10 cellular contexts compared by ENCODE assay signal in genomic region chr10:22651276-22651980, GRCh38.
DNase-seq lines count a peak whose midpoint lies in the region; ATAC-seq and TF ChIP-seq lines count a peak whose summit lies in the region.
"Had no signal": no experiment of that assay in that cellular context is flagged by ENCODE, and none has a peak within 500 bp of the region (broad histone marks: within the 10 kb centered on the region; RNA-seq: fewer than 3 reads in every experiment).

No MANE protein-coding gene starts in this region.

- H3K27me3 ChIP-seq in spleen (replicated peaks in 1 of 7) = no peaks in the 10 kb centered on the region
- H3K27me3 ChIP-seq: hepatocyte, MG63 had no signal

- H3K4me3 Mint-ChIP-seq in activated naive CD4-positive, alpha-beta T cell treated with anti-CD3 and anti-CD28 coated beads, Interleukin-2, amount 50 U/mL, for 24 hours = peak overlapping the region; percentile 72

- peaks cover 100% of the 10 kb centered on the region for H3K4me1 Mint-ChIP-seq in activated naive CD4-positive, alpha-beta T cell treated with anti-CD3 and anti-CD28 coated beads, Interleukin-2, amount 50 U/mL, for 24 hours

- peaks cover 12% of the 10 kb centered on the region for H3K36me3 Mint-ChIP-seq in activated naive CD4-positive, alpha-beta T cell treated with anti-CD3 and anti-CD28 coated beads, Interleukin-2, amount 50 U/mL, for 24 hours

- H3K9me3 Mint-ChIP-seq in activated naive CD4-positive, alpha-beta T cell treated with anti-CD3 and anti-CD28 coated beads, Interleukin-2, amount 50 U/mL, for 24 hours = no peaks in the 10 kb centered on the region

- peak overlapping the region in 1 of 8 donors; percentile 20 for H3K4me3 ChIP-seq in spleen
- H3K4me3 ChIP-seq: hepatocyte, MG63 had no signal

- ATAC-seq in GM18511 (IDR thresholded peaks at IDR 0.05; ENCODE audit: unreplicated experiment) (peak; percentile 62), HG02763 (IDR thresholded peaks at IDR 0.05; ENCODE audit: unreplicated experiment) (peak; percentile 39)

- H3K9me3 ChIP-seq in spleen = no peaks in the 10 kb centered on the region
- H3K9me3 ChIP-seq: MG63 had no signal

- intact Hi-C loops in spleen (cut with DNase I; ENCODE audit: low total_unique reads) = no loop called here

- TF ChIP-seq POLR2A in spleen (IDR thresholded peaks at IDR 0.05) = no peak

- H3K4me1 ChIP-seq in spleen = peaks cover 88 to 100% (median 100%) of the 10 kb centered on the region in 6 donors

- DNase-seq in spleen = peak; percentile 87
- DNase-seq in ecto neural progenitor cell (ENCODE audit: low spot score) = no peak
- no peak for DNase-seq in G401 (ENCODE audit: low spot score)
- no peak for DNase-seq in SIG-M5 (lab: John Stamatoyannopoulos, UW)
- no peak for DNase-seq in HK-2 (ENCODE audit: unreplicated experiment)
- DNase-seq: MG63 had no signal

- in situ Hi-C loops in G401 (cut with HindIII; ENCODE audit: low sequenced_read_pairs) = no loop called here

- WGBS in spleen, 5 donors = 47 to 60% (median 54%) methylated on average over 12 of the region's 12 CpGs

- H3K27ac Mint-ChIP-seq in activated naive CD4-positive, alpha-beta T cell treated with anti-CD3 and anti-CD28 coated beads, Interleukin-2, amount 50 U/mL, for 24 hours = peak overlapping the region; percentile 92

- H3K27ac ChIP-seq in spleen = peak overlapping the region; percentile 22 to 85 (median 70)
- H3K27ac ChIP-seq: hepatocyte had no signal

- peaks cover 0 to 6% (median 0%) of the 10 kb centered on the region in 6 donors for H3K36me3 ChIP-seq in spleen
- H3K36me3 ChIP-seq: MG63 had no signal

- no peak for TF ChIP-seq CTCF in spleen (IDR thresholded peaks at IDR 0.05 in 8 of 11, conservative IDR thresholded peaks at IDR 0.05 in 3 of 11)

- H3K27me3 Mint-ChIP-seq in activated naive CD4-positive, alpha-beta T cell treated with anti-CD3 and anti-CD28 coated beads, Interleukin-2, amount 50 U/mL, for 24 hours = no peaks in the 10 kb centered on the region
